Comparison of ENCODE assay signal across 1 cellular context in the genomic region with DNA sequence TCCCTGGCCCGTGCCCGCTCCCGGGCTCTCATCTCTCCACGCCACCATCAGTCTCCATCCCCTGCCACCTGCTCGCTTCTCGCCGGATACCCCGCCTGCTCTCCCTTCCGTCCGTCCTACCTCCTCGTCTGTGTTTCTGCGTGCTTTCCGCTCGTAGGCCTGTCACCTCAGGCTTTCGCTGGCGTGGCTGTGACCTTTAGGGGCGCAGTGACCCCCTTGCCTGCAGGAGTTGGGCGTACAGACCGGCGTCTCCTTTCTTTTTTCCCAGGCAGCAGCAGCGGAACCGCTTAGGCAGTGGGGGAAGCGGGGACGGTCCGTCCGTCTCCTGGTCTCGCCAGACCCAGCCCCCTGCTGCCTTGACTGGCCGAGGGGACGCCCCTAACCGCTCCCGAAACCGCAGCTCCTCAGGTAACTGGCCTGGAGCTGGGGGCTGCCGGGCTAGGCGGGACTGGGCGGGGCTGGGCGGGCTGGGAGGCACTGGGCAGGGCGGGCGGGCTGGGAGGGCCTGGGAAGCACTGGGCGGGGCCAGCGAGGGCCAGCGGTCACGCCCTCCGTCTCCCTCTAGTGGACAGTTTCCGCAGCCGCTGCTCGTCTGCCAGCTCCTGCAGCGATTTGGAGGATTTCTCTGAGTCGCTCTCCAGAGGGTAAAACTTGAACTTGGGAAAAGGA.
TF ChIP-seq lines count a peak whose summit lies in the region.

No MANE protein-coding gene starts in this region.

TF ChIP-seq in GM12878, 131 proteins besides CTCF, POLR2A, EP300 and RAD21:
- TF ChIP-seq, protein P1, sequence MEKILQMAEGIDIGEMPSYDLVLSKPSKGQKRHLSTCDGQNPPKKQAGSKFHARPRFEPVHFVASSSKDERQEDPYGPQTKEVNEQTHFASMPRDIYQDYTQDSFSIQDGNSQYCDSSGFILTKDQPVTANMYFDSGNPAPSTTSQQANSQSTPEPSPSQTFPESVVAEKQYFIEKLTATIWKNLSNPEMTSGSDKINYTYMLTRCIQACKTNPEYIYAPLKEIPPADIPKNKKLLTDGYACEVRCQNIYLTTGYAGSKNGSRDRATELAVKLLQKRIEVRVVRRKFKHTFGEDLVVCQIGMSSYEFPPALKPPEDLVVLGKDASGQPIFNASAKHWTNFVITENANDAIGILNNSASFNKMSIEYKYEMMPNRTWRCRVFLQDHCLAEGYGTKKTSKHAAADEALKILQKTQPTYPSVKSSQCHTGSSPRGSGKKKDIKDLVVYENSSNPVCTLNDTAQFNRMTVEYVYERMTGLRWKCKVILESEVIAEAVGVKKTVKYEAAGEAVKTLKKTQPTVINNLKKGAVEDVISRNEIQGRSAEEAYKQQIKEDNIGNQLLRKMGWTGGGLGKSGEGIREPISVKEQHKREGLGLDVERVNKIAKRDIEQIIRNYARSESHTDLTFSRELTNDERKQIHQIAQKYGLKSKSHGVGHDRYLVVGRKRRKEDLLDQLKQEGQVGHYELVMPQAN (conservative IDR thresholded peaks at IDR 0.05), result no peak
- peak; percentile 51; the same call in 1 of the 2 replicates for TF ChIP-seq RUNX3 (IDR thresholded peaks at IDR 0.05; ENCODE audit: low read length)
- TF ChIP-seq ZBTB11 (CRISPR knock-in tag; IDR thresholded peaks at IDR 0.05), result no peak
- no peak for TF ChIP-seq WRNIP1 (IDR thresholded peaks at IDR 0.05; ENCODE audit: borderline replicate concordance, low read depth, low read length)
- no peak for TF ChIP-seq SP1 (IDR thresholded peaks at IDR 0.05; ENCODE audit: low read depth, low read length)
- no peak for TF ChIP-seq PAX8 (IDR thresholded peaks at IDR 0.05)
- no peak for TF ChIP-seq NR2C2 (IDR thresholded peaks at IDR 0.05; ENCODE audit: borderline replicate concordance, control insufficient read depth, insufficient read length, low read depth)
- no peak for TF ChIP-seq SRF (IDR thresholded peaks at IDR 0.05; ENCODE audit: low read depth in 2 of 2, low read length in 2 of 2)
- TF ChIP-seq, protein P2, sequence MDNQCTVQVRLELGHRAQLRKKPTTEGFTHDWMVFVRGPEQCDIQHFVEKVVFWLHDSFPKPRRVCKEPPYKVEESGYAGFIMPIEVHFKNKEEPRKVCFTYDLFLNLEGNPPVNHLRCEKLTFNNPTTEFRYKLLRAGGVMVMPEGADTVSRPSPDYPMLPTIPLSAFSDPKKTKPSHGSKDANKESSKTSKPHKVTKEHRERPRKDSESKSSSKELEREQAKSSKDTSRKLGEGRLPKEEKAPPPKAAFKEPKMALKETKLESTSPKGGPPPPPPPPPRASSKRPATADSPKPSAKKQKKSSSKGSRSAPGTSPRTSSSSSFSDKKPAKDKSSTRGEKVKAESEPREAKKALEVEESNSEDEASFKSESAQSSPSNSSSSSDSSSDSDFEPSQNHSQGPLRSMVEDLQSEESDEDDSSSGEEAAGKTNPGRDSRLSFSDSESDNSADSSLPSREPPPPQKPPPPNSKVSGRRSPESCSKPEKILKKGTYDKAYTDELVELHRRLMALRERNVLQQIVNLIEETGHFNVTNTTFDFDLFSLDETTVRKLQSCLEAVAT (IDR thresholded peaks at IDR 0.05), result 0 out of 2 replicates have a peak, but pooled peaks have one; percentile 38
- no peak for TF ChIP-seq BCLAF1 (IDR thresholded peaks at IDR 0.05)
- TF ChIP-seq, protein P3, sequence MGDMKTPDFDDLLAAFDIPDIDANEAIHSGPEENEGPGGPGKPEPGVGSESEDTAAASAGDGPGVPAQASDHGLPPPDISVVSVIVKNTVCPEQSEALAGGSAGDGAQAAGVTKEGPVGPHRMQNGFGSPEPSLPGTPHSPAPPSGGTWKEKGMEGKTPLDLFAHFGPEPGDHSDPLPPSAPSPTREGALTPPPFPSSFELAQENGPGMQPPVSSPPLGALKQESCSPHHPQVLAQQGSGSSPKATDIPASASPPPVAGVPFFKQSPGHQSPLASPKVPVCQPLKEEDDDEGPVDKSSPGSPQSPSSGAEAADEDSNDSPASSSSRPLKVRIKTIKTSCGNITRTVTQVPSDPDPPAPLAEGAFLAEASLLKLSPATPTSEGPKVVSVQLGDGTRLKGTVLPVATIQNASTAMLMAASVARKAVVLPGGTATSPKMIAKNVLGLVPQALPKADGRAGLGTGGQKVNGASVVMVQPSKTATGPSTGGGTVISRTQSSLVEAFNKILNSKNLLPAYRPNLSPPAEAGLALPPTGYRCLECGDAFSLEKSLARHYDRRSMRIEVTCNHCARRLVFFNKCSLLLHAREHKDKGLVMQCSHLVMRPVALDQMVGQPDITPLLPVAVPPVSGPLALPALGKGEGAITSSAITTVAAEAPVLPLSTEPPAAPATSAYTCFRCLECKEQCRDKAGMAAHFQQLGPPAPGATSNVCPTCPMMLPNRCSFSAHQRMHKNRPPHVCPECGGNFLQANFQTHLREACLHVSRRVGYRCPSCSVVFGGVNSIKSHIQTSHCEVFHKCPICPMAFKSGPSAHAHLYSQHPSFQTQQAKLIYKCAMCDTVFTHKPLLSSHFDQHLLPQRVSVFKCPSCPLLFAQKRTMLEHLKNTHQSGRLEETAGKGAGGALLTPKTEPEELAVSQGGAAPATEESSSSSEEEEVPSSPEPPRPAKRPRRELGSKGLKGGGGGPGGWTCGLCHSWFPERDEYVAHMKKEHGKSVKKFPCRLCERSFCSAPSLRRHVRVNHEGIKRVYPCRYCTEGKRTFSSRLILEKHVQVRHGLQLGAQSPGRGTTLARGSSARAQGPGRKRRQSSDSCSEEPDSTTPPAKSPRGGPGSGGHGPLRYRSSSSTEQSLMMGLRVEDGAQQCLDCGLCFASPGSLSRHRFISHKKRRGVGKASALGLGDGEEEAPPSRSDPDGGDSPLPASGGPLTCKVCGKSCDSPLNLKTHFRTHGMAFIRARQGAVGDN (IDR thresholded peaks at IDR 0.05), result no peak
- TF ChIP-seq DPF2 (IDR thresholded peaks at IDR 0.05), result no peak
- TF ChIP-seq SMC3 (IDR thresholded peaks at IDR 0.05; ENCODE audit: borderline replicate concordance, low read length), result peak; percentile 38; the same call in 1 of the 2 replicates
- 0 out of 2 replicates have a peak, but pooled peaks have one; percentile 30 for TF ChIP-seq HDGF (IDR thresholded peaks at IDR 0.05)
- no peak for TF ChIP-seq E4F1 (IDR thresholded peaks at IDR 0.05; ENCODE audit: borderline replicate concordance, partially characterized antibody)
- TF ChIP-seq IKZF1 (conservative IDR thresholded peaks at IDR 0.05), result peak; percentile 35; the same call in 1 of the 2 replicates
- no peak for TF ChIP-seq SMAD5 (IDR thresholded peaks at IDR 0.05; ENCODE audit: low read depth)
- no peak for TF ChIP-seq JUND (IDR thresholded peaks at IDR 0.05; ENCODE audit: low read depth, low read length)
- TF ChIP-seq CREB1 (IDR thresholded peaks at IDR 0.05; ENCODE audit: low read depth), result 0 out of 2 replicates have a peak, but pooled peaks have one; percentile 15
- TF ChIP-seq FOS (IDR thresholded peaks at IDR 0.05; ENCODE audit: borderline replicate concordance, extremely low read depth, insufficient read length), result no peak
- no peak for TF ChIP-seq JUNB (IDR thresholded peaks at IDR 0.05)
- TF ChIP-seq ETV6 (conservative IDR thresholded peaks at IDR 0.05 in 1 of 2, IDR thresholded peaks at IDR 0.05 in 1 of 2; ENCODE audit: borderline replicate concordance in 1 of 2, low read depth in 1 of 2), result no peak
- 0 out of 4 replicates have a peak, but pooled peaks of 1 of the 2 experiments have one; percentile 23 for TF ChIP-seq BHLHE40 (IDR thresholded peaks at IDR 0.05; ENCODE audit: borderline replicate concordance in 1 of 2, low read depth in 2 of 2, low read length in 1 of 2)
- TF ChIP-seq PAX5 (IDR thresholded peaks at IDR 0.05; ENCODE audit: borderline replicate concordance, low read depth, low read length), result no peak
- TF ChIP-seq NR2F1 (conservative IDR thresholded peaks at IDR 0.05), result 0 out of 2 replicates have a peak, but pooled peaks have one; percentile 28
